1 cellular context compared by ENCODE assay signal in genomic region chr21:33244781-33245105, GRCh38.
TF ChIP-seq lines count a peak whose summit lies in the region.

No MANE protein-coding gene starts in this region.

TF ChIP-seq in GM12878, 131 proteins besides CTCF, POLR2A, EP300 and RAD21 (continued from another document):
- no peak for TF ChIP-seq ZNF207 (IDR thresholded peaks at IDR 0.05; ENCODE audit: borderline replicate concordance)
- TF ChIP-seq NFYA (IDR thresholded peaks at IDR 0.05; ENCODE audit: borderline replicate concordance, low read depth, low read length): no peak
- no peak for TF ChIP-seq KDM1A (IDR thresholded peaks at IDR 0.05; ENCODE audit: borderline replicate concordance)
- TF ChIP-seq MYB (IDR thresholded peaks at IDR 0.05; ENCODE audit: borderline replicate concordance, low read depth, low read length): no peak
- no peak for TF ChIP-seq EGR1 (IDR thresholded peaks at IDR 0.05; ENCODE audit: borderline replicate concordance in 1 of 2, low read depth in 2 of 2, low read length in 2 of 2)
- TF ChIP-seq NKRF (conservative IDR thresholded peaks at IDR 0.05): no peak
- no peak for TF ChIP-seq KAT2A (conservative IDR thresholded peaks at IDR 0.05; ENCODE audit: control insufficient read depth, low read depth, low read length)
- TF ChIP-seq, protein P1, sequence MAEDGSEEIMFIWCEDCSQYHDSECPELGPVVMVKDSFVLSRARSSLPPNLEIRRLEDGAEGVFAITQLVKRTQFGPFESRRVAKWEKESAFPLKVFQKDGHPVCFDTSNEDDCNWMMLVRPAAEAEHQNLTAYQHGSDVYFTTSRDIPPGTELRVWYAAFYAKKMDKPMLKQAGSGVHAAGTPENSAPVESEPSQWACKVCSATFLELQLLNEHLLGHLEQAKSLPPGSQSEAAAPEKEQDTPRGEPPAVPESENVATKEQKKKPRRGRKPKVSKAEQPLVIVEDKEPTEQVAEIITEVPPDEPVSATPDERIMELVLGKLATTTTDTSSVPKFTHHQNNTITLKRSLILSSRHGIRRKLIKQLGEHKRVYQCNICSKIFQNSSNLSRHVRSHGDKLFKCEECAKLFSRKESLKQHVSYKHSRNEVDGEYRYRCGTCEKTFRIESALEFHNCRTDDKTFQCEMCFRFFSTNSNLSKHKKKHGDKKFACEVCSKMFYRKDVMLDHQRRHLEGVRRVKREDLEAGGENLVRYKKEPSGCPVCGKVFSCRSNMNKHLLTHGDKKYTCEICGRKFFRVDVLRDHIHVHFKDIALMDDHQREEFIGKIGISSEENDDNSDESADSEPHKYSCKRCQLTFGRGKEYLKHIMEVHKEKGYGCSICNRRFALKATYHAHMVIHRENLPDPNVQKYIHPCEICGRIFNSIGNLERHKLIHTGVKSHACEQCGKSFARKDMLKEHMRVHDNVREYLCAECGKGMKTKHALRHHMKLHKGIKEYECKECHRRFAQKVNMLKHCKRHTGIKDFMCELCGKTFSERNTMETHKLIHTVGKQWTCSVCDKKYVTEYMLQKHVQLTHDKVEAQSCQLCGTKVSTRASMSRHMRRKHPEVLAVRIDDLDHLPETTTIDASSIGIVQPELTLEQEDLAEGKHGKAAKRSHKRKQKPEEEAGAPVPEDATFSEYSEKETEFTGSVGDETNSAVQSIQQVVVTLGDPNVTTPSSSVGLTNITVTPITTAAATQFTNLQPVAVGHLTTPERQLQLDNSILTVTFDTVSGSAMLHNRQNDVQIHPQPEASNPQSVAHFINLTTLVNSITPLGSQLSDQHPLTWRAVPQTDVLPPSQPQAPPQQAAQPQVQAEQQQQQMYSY (CRISPR knock-in tag; IDR thresholded peaks at IDR 0.05): no peak
- TF ChIP-seq, protein P2, sequence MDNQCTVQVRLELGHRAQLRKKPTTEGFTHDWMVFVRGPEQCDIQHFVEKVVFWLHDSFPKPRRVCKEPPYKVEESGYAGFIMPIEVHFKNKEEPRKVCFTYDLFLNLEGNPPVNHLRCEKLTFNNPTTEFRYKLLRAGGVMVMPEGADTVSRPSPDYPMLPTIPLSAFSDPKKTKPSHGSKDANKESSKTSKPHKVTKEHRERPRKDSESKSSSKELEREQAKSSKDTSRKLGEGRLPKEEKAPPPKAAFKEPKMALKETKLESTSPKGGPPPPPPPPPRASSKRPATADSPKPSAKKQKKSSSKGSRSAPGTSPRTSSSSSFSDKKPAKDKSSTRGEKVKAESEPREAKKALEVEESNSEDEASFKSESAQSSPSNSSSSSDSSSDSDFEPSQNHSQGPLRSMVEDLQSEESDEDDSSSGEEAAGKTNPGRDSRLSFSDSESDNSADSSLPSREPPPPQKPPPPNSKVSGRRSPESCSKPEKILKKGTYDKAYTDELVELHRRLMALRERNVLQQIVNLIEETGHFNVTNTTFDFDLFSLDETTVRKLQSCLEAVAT (IDR thresholded peaks at IDR 0.05): no peak
- TF ChIP-seq ZNF217 (IDR thresholded peaks at IDR 0.05): no peak
TF ChIP-seq in GM12878: peak in this region for 0.
